In the genomic region with DNA sequence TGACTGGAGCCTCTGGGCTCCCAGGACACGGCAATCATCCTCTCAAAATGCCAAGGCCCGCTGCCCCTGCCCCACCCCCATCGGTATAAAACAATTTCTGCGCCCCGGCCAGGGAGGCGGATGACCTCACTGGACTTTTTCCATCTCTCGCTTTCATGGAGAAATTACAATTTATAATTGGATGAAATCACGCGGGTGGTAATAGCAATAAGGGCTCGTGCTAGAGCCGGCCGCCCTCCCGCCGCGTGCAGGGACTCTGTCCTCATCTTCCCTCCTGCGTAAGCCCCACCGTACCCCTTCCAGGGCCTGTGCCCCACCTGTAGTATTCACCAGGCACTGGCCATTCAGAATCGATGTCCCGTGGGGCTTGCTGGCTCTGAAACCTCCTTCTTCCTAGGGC, we compare ENCODE assay signal across 20 cellular contexts.
A peak's percentile ranks its signal among the peaks of the same experiment; 100 is the strongest.
DNase-seq lines count a peak whose midpoint lies in the region; ATAC-seq and TF ChIP-seq lines count a peak whose summit lies in the region.
"Had no signal": no experiment of that assay in that cellular context is flagged by ENCODE, and none has a peak within 500 bp of the region (broad histone marks: within the 10 kb centered on the region; RNA-seq: fewer than 3 reads in every experiment).

No MANE protein-coding gene starts in this region.

- peak overlapping the region; percentile 54 for H3K4me2 ChIP-seq in BLaER1

- TF ChIP-seq CTCF in gastrocnemius medialis (IDR thresholded peaks at IDR 0.05 in 4 of 5, conservative IDR thresholded peaks at IDR 0.05 in 1 of 5), result no peak
- no peak for TF ChIP-seq CTCF in RWPE1 (conservative IDR thresholded peaks at IDR 0.05; ENCODE audit: low read depth)

- intact Hi-C loops in gastrocnemius medialis (cut with DNase I; ENCODE audit: low total_unique reads) (no loop called here), aorta (cut with DNase I) (no loop called here)

- no peak for TF ChIP-seq POLR2A in gastrocnemius medialis (IDR thresholded peaks at IDR 0.05)

- ATAC-seq in gastrocnemius medialis (peak; percentile 8 to 18), aorta (ENCODE audit: low FRiP score) (no peak), HG03521 (IDR thresholded peaks at IDR 0.05; ENCODE audit: unreplicated experiment) (no peak)
- ATAC-seq: K562; stimulated activated memory B cell treated with anti-CD40 and anti-IgM and Interleukin-4, amounts not matched to agents 10 μg/mL and 1 μg/mL and 100 μg/mL, for 72 hours had no signal

- H3K4me1 ChIP-seq in BLaER1 (peaks cover 80% of the 10 kb centered on the region), gastrocnemius medialis (peaks cover 39 to 42% of the 10 kb centered on the region in 2 donors), aorta (ENCODE audit: control insufficient read depth in 1 of 2, insufficient read depth in 2 of 2, low read length in 2 of 2) (no peaks in the 10 kb centered on the region)

- WGBS in aorta, 2 donors, result 89 to 94% methylated on average over 19 of the region's 19 CpGs

- H3K36me3 ChIP-seq in BLaER1, result peaks cover 4% of the 10 kb centered on the region; the same call in 1 of the 2 replicates
- no peaks in the 10 kb centered on the region for H3K36me3 ChIP-seq in gastrocnemius medialis
- H3K36me3 ChIP-seq in aorta (ENCODE audit: control insufficient read depth in 1 of 2, insufficient read depth in 2 of 2, low read length in 1 of 2), result no peaks in the 10 kb centered on the region

- H3K9me3 ChIP-seq in BLaER1 (no peaks in the 10 kb centered on the region), gastrocnemius medialis (no peaks in the 10 kb centered on the region), aorta (ENCODE audit: control insufficient read depth, low read length) (no peaks in the 10 kb centered on the region)

- H3K4me3 ChIP-seq in BLaER1 (no peak overlapping the region), gastrocnemius medialis (peak overlapping the region in 2 of 4 donors; percentile 4 to 14), aorta (ENCODE audit: low read length in 2 of 2) (no peak overlapping the region)
- H3K4me3 ChIP-seq: K562 had no signal

- no peaks in the 10 kb centered on the region for H3K27me3 ChIP-seq in BLaER1
- no peaks in the 10 kb centered on the region for H3K27me3 ChIP-seq in gastrocnemius medialis
- H3K27me3 ChIP-seq in aorta (ENCODE audit: control insufficient read depth in 1 of 2, insufficient read depth in 2 of 2, low read length in 1 of 2), result no peaks in the 10 kb centered on the region

- DNase-seq in hypothalamus (lab: John Stamatoyannopoulos, UW) (peak in 29 of 51 donors; percentile 20 to 72 (median 47)), gastrocnemius medialis (no peak), RWPE1 (ENCODE audit: low spot score) (no peak), NK-92 (lab: John Stamatoyannopoulos, UW; ENCODE audit: unreplicated experiment) (no peak), aorta (no peak)
- DNase-seq: activated CD4-positive, alpha-beta T cell treated with anti-CD3 and anti-CD28 coated beads for 1 hour; COR-L47; effector memory CD4-positive, alpha-beta T cell; HCEC 1CT; kidney glomerular epithelial cell; NCI-H2029; NCI-H526 treated with DMSO at 0.1 percent for 48 hours; occipital lobe; OCI-M1; trophoblast cell had no signal

- H3K27ac ChIP-seq in BLaER1, result no peak overlapping the region
- H3K27ac ChIP-seq in angular gyrus (ENCODE audit: low read depth, low read length), result peak overlapping the region; percentile 54
- peak overlapping the region; percentile 49 to 82 (median 63) for H3K27ac ChIP-seq in gastrocnemius medialis
- H3K27ac ChIP-seq in RWPE1, result no peak overlapping the region
- H3K27ac ChIP-seq in aorta (ENCODE audit: low read depth in 1 of 2, low read length in 2 of 2), result no peak overlapping the region

- in situ Hi-C loops in gastrocnemius medialis (cut with MboI; ENCODE audit: low sequenced_read_pairs in 4 of 4), result no loop called here

- CTCF ChIA-PET in RWPE1 (lab: Yijun Ruan, JAX), result interaction anchor here (1.2 kb wide), 1 partner anchor 101 kb away, joined by 4 read pairs; no protein-coding TSS in a partner anchor

- H3K9ac ChIP-seq in BLaER1, result 0 out of 2 replicates have a peak overlapping the region, but pooled peaks have one; percentile 38

- POLR2A ChIA-PET in RWPE1 (lab: Yijun Ruan, JAX; ENCODE audit: low non-redundant PET), result no interaction called here

- H4K20me1 ChIP-seq in BLaER1, result peaks cover 99% of the 10 kb centered on the region

Comparison
In these comparisons a context has a peak if more than half of its experiments do, and no peak if none do; other contexts are left out.
1. H3K27ac ChIP-seq: peak in angular gyrus (single experiment) and gastrocnemius medialis (4 of 4); none in BLaER1 (single experiment), RWPE1 (single experiment) and aorta (0 of 2).
2. DNase-seq: peak in hypothalamus (29 of 51); none in gastrocnemius medialis (0 of 2), RWPE1 (single experiment), NK-92 (single experiment) and aorta (0 of 2).
3. ATAC-seq: peak in gastrocnemius medialis (2 of 2); none in aorta (single experiment) and HG03521 (single experiment).